In genomic region chr2:214051585-214051984, GRCh38 we compare ENCODE assay signal across 8 cellular contexts.
"Had no signal": no experiment of that assay in that cellular context is flagged by ENCODE, and none has a peak within 500 bp of the region (broad histone marks: within the 10 kb centered on the region; RNA-seq: fewer than 3 reads in every experiment).

No MANE protein-coding gene starts in this region.

- H3K27ac ChIP-seq: HL-60, KMS-11 had no signal

- H3K4me3 ChIP-seq: K562 had no signal

- H3K9ac ChIP-seq: KMS-11 had no signal

- ATAC-seq: HepG2, K562 had no signal

- FAIRE-seq: HepG2, HTR-8/SVneo, K562 had no signal

- H3K4me2 ChIP-seq: KMS-11 had no signal

- DNase-seq: IMR-90, KBM-7, KG1 had no signal
